Comparison of ENCODE assay signal across 1 cellular context in the genomic region with DNA sequence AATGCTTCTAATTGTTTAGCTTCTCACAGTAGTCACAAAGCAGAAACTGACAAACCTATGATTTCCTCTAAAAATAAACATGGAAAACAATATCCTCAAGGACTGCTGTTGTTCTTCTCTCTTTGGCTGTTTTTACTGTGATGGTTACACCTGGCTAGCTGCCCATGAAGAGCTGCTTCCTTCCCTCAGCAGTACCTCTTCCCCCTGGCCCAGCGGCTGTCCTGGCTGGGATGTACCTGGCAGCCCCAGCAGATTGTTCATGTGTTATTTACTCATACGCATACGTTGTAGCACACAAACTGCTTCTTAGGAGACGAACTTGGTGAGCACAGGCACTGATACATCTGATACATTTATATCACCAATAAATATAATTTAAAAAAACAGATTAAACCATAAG.
TF ChIP-seq lines count a peak whose summit lies in the region.

No MANE protein-coding gene starts in this region.

TF ChIP-seq in SK-N-SH, 30 proteins besides CTCF, POLR2A, EP300 and RAD21 (continued from another document):
- TF ChIP-seq FOXJ3 (CRISPR knock-in tag; IDR thresholded peaks at IDR 0.05) (no peak), MXI1 (IDR thresholded peaks at IDR 0.05; ENCODE audit: low read depth, low read length) (no peak), NRF1 (IDR thresholded peaks at IDR 0.05; ENCODE audit: low read depth, low read length) (no peak), RFX5 (IDR thresholded peaks at IDR 0.05; ENCODE audit: low read length) (no peak), CHD2 (IDR thresholded peaks at IDR 0.05; ENCODE audit: low read length, partially characterized antibody) (no peak), GATA2 (CRISPR knock-in tag; IDR thresholded peaks at IDR 0.05) (no peak), JUND (IDR thresholded peaks at IDR 0.05) (no peak), YY1 (IDR thresholded peaks at IDR 0.05; ENCODE audit: low read depth) (no peak), FOXM1 (IDR thresholded peaks at IDR 0.05; ENCODE audit: low read depth) (no peak), RCOR1 (IDR thresholded peaks at IDR 0.05; ENCODE audit: low read length) (no peak), TCF12 (IDR thresholded peaks at IDR 0.05) (no peak)
- TF ChIP-seq, protein P1, sequence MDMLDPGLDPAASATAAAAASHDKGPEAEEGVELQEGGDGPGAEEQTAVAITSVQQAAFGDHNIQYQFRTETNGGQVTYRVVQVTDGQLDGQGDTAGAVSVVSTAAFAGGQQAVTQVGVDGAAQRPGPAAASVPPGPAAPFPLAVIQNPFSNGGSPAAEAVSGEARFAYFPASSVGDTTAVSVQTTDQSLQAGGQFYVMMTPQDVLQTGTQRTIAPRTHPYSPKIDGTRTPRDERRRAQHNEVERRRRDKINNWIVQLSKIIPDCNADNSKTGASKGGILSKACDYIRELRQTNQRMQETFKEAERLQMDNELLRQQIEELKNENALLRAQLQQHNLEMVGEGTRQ (IDR thresholded peaks at IDR 0.05; ENCODE audit: borderline replicate concordance, low read depth, low read length), result no peak
- TF ChIP-seq, protein P2, sequence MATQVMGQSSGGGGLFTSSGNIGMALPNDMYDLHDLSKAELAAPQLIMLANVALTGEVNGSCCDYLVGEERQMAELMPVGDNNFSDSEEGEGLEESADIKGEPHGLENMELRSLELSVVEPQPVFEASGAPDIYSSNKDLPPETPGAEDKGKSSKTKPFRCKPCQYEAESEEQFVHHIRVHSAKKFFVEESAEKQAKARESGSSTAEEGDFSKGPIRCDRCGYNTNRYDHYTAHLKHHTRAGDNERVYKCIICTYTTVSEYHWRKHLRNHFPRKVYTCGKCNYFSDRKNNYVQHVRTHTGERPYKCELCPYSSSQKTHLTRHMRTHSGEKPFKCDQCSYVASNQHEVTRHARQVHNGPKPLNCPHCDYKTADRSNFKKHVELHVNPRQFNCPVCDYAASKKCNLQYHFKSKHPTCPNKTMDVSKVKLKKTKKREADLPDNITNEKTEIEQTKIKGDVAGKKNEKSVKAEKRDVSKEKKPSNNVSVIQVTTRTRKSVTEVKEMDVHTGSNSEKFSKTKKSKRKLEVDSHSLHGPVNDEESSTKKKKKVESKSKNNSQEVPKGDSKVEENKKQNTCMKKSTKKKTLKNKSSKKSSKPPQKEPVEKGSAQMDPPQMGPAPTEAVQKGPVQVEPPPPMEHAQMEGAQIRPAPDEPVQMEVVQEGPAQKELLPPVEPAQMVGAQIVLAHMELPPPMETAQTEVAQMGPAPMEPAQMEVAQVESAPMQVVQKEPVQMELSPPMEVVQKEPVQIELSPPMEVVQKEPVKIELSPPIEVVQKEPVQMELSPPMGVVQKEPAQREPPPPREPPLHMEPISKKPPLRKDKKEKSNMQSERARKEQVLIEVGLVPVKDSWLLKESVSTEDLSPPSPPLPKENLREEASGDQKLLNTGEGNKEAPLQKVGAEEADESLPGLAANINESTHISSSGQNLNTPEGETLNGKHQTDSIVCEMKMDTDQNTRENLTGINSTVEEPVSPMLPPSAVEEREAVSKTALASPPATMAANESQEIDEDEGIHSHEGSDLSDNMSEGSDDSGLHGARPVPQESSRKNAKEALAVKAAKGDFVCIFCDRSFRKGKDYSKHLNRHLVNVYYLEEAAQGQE (IDR thresholded peaks at IDR 0.05; ENCODE audit: low read depth, low read length), result no peak
